ENCODE assay signal across 13 cellular contexts in the genomic region with DNA sequence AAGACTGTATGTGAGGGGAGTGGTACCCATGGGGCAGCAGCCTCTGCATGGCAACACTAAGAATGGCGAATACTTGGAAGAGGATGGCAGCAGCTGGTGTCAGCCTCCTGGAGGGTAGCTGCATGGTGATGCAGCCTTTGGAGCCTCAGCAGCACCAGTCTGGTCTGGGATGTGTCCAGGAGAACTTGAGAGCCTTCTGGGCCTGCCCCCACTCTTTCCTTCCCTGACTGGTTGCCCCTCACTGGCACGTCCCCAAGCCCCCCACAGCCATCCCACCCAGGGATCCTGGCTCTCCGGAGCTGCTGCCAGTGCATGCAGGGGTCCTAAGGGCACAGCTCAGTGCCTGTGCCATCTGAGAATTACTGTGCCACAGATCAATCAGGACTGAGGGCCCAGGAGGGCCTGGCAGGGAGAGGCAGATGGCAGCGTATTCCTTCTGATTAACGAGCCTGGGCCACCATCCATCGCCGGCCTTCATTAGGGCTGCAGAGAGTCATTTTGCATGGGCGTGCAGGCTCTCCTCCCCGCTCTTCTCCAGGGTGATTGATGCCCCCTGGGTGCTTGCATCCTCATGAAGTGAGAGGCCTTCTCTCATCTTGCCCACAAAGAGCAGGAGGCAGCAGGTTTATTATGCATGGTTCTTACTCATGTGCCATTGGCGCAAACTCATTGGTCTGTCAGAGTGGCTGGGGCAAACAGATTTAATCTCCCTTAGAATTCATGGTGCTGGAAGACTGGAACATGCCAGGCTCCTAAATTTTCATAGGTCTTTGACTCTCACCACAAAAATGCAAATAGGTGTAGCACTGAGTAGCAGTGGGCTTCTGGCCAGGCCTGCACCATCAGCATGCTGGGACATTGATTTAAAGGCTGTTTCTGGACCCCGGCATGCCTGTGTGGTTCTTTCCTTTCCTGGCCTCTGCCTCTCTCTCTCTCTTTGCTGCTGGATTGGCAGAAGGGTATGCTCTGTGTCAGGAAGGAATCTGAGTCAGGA.
DNase-seq lines count a peak whose midpoint lies in the region; ATAC-seq, FAIRE-seq and TF ChIP-seq lines count a peak whose summit lies in the region.
"Had no signal": no experiment of that assay in that cellular context is flagged by ENCODE, and none has a peak within 500 bp of the region (broad histone marks: within the 10 kb centered on the region; RNA-seq: fewer than 3 reads in every experiment).

No MANE protein-coding gene starts in this region.

- DNase-seq in NCI-H524 (lab: John Stamatoyannopoulos, UW) = peak; percentile 5 to 34
- DNase-seq in NCI-H524 treated with DMSO at 0.1 percent for 48 hours (lab: John Stamatoyannopoulos, UW) = no peak
- DNase-seq in NCI-H446 treated with DMSO at 0.1 percent for 48 hours (lab: John Stamatoyannopoulos, UW) = peak; percentile 93
- peak; percentile 9 for DNase-seq in kidney tubule cell (ENCODE audit: low spot score)
- no peak for DNase-seq in kidney
- no peak for DNase-seq in AG08395 (ENCODE audit: low spot score)
- DNase-seq: AML-193, DND-41, NCI-H510A, PC-9 had no signal

- intact Hi-C loops in kidney (cut with DNase I) = no loop called here

- no peaks in the 10 kb centered on the region for H3K36me3 ChIP-seq in kidney (ENCODE audit: control insufficient read depth in 1 of 2, insufficient read depth in 2 of 2, low read length in 2 of 2)

- no peak overlapping the region for H3K9ac ChIP-seq in kidney (ENCODE audit: low read length in 2 of 2)

- H3K4me1 ChIP-seq in kidney (ENCODE audit: control insufficient read depth in 1 of 2, insufficient read depth in 1 of 2, low read depth in 1 of 2, low read length in 2 of 2) = no peaks in the 10 kb centered on the region
- H3K4me1 ChIP-seq: A549 had no signal

- ATAC-seq in HG03045 (IDR thresholded peaks at IDR 0.05; ENCODE audit: unreplicated experiment) = no peak
- ATAC-seq: A549 had no signal

- H3K27ac ChIP-seq in kidney (ENCODE audit: low read depth in 2 of 2, low read length in 2 of 2) = no peak overlapping the region
- H3K27ac ChIP-seq: A549, PC-9 had no signal

- no peak for FAIRE-seq in kidney (lab: Jason Lieb, UNC)
- FAIRE-seq: A549, H54 had no signal

- H3K9me3 ChIP-seq in kidney (ENCODE audit: control insufficient read depth in 1 of 2, low read length in 2 of 2) = no peaks in the 10 kb centered on the region
- H3K9me3 ChIP-seq: A549 had no signal

- H3K4me3 ChIP-seq in kidney (ENCODE audit: low read length in 2 of 2) = no peak overlapping the region
- H3K4me3 ChIP-seq: A549, PC-9 had no signal

- no peak for TF ChIP-seq CTCF in kidney (IDR thresholded peaks at IDR 0.05; ENCODE audit: borderline replicate concordance, extremely low read depth, insufficient read depth)

Comparison
In these comparisons a context has a peak if more than half of its experiments do, and no peak if none do; other contexts are left out.
1. DNase-seq: peak in NCI-H524 (2 of 2), NCI-H446 treated with DMSO at 0.1 percent for 48 hours (single experiment) and kidney tubule cell (single experiment); none in NCI-H524 treated with DMSO at 0.1 percent for 48 hours (single experiment), kidney (single experiment) and AG08395 (single experiment).